In the genomic region with DNA sequence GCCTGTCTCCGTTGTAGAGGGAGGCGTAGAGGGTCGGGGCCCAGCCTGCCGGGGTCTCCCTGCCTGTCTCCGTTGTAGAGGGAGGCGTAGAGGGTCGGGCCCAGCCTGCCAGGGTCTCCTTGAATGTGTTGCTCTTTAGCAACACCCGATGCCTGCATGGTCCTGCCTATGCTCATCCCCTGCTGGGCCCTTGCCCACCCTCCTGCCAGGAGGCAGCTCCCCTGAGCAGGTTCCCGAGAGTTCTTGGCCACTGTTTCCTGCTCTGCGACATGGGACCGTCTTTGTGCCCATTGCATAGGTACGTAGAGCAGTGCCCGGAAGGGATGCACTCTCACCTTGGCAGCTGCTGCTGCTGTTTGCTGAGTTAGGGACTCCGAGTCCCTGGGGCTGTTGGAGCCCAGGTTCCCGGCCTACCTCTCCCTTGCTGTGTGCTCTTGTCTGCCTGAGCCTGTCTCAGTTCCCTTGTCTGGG, we compare ENCODE assay signal across 1 cellular context.
TF ChIP-seq lines count a peak whose summit lies in the region.

No MANE protein-coding gene starts in this region.

TF ChIP-seq in HepG2, 621 proteins besides CTCF, POLR2A, EP300 and RAD21:
- TF ChIP-seq ONECUT2 (CRISPR knock-in tag; IDR thresholded peaks at IDR 0.05) (no peak), TP53 (CRISPR knock-in tag; conservative IDR thresholded peaks at IDR 0.05) (no peak), NCOA5 (CRISPR knock-in tag; IDR thresholded peaks at IDR 0.05) (no peak), CCDC6 (CRISPR knock-in tag; IDR thresholded peaks at IDR 0.05) (no peak), NFRKB (IDR thresholded peaks at IDR 0.05) (no peak), ZFP36L1 (CRISPR knock-in tag; IDR thresholded peaks at IDR 0.05) (no peak), SALL1 (CRISPR knock-in tag; IDR thresholded peaks at IDR 0.05) (no peak), TEF (CRISPR knock-in tag; IDR thresholded peaks at IDR 0.05) (no peak), ZSCAN9 (CRISPR knock-in tag; IDR thresholded peaks at IDR 0.05; ENCODE audit: borderline replicate concordance) (no peak)
TF ChIP-seq in HepG2: peak in this region for 0.
